ENCODE assay signal across 19 cellular contexts in genomic region chr1:162571696-162572095, GRCh38. TPM values are rescaled to one million over a fixed set of nuclear protein-coding genes. Genes with fewer than 3 reads are reported as not detected.
DNase-seq lines count a peak whose midpoint lies in the region; ATAC-seq and TF ChIP-seq lines count a peak whose summit lies in the region.
"Had no signal": no experiment of that assay in that cellular context is flagged by ENCODE, and none has a peak within 500 bp of the region (broad histone marks: within the 10 kb centered on the region; RNA-seq: fewer than 3 reads in every experiment).

No MANE protein-coding gene starts in this region.

- ATAC-seq in effector memory CD8-positive, alpha-beta T cell (replicated peaks) = no peak
- ATAC-seq in Right ventricle myocardium inferior (no peak), HG03280 (IDR thresholded peaks at IDR 0.05; ENCODE audit: unreplicated experiment) (no peak)
- ATAC-seq: naive thymus-derived CD4-positive, alpha-beta T cell had no signal

- intact Hi-C loops in Right ventricle myocardium inferior (cut with DNase I) = no loop called here

- no peaks in the 10 kb centered on the region for H3K9me3 Mint-ChIP-seq in effector memory CD8-positive, alpha-beta T cell
- H3K9me3 Mint-ChIP-seq: activated B cell treated with CpG ODN at 0.5 μM for 24 hours; central memory CD8-positive, alpha-beta T cell; IgD-negative memory B cell; naive thymus-derived CD4-positive, alpha-beta T cell had no signal

- H3K4me1 Mint-ChIP-seq in effector memory CD8-positive, alpha-beta T cell (ENCODE audit: low read depth in 2 of 2) = peaks cover 6 to 15% of the 10 kb centered on the region in 2 donors
- H3K4me1 Mint-ChIP-seq: activated B cell treated with CpG ODN at 0.5 μM for 24 hours had no signal

- DNase-seq in DMS153 (lab: John Stamatoyannopoulos, UW) = peak; percentile 94
- DNase-seq in LNCaP clone FGC (ENCODE audit: low read depth) = peak; percentile 72
- DNase-seq in NCI-H2196 treated with DMSO at 0.1 percent for 48 hours (lab: John Stamatoyannopoulos, UW; ENCODE audit: unreplicated experiment) = peak; percentile 59
- no peak for DNase-seq in effector memory CD8-positive, alpha-beta T cell
- DNase-seq in T-helper 2 cell = no peak
- DNase-seq in amygdala (lab: John Stamatoyannopoulos, UW) = no peak
- DNase-seq in Right ventricle myocardium inferior (ENCODE audit: missing footprints) = no peak
- DNase-seq: activated B cell treated with CpG ODN at 0.5 μM for 24 hours; effector CD4-positive, alpha-beta T cell; head of caudate nucleus; naive thymus-derived CD4-positive, alpha-beta T cell; NK-92 treated with Interleukin-12 subunit alpha and Interleukin-12 subunit beta, amount 100 ng/mL, for 24 hours; stimulated activated CD4-positive, alpha-beta T cell treated with anti-CD3 and anti-CD28 coated beads, Interleukin-4, amount 100 ng/mL, for 4 hours; stimulated activated CD8-positive, alpha-beta memory T cell treated with anti-CD3 and anti-CD28 coated beads, Interleukin-4, amount 100 ng/mL, for 48 hours had no signal

- H3K4me3 Mint-ChIP-seq in effector memory CD8-positive, alpha-beta T cell = no peak overlapping the region
- H3K4me3 Mint-ChIP-seq: activated B cell treated with CpG ODN at 0.5 μM for 24 hours; central memory CD8-positive, alpha-beta T cell; IgD-negative memory B cell; naive thymus-derived CD4-positive, alpha-beta T cell had no signal

- H3K27me3 Mint-ChIP-seq in effector memory CD8-positive, alpha-beta T cell = no peaks in the 10 kb centered on the region
- H3K27me3 Mint-ChIP-seq: activated B cell treated with CpG ODN at 0.5 μM for 24 hours; central memory CD8-positive, alpha-beta T cell; IgD-negative memory B cell; naive thymus-derived CD4-positive, alpha-beta T cell had no signal

- no peak for TF ChIP-seq CTCF in LNCaP clone FGC (IDR thresholded peaks at IDR 0.05; ENCODE audit: control insufficient read depth, extremely low read depth, insufficient read depth)

- H3K36me3 Mint-ChIP-seq in effector memory CD8-positive, alpha-beta T cell (ENCODE audit: insufficient read depth) = peaks cover 33% of the 10 kb centered on the region

- H3K4me3 ChIP-seq in LNCaP clone FGC (ENCODE audit: low read depth, low read length) = no peak overlapping the region
- H3K4me3 ChIP-seq: lung, smooth muscle cell had no signal

- peak overlapping the region; percentile 1 to 6 for H3K27ac Mint-ChIP-seq in effector memory CD8-positive, alpha-beta T cell
- H3K27ac Mint-ChIP-seq: activated B cell treated with CpG ODN at 0.5 μM for 24 hours; IgD-negative memory B cell; naive thymus-derived CD4-positive, alpha-beta T cell had no signal

RNA-seq across cellular contexts. Expression of gene UAP1, which starts 10.2 kb away (rescaled TPM):
- 28.9 TPM for total RNA-seq in Right ventricle myocardium inferior

Comparison
In these comparisons a context has a peak if more than half of its experiments do, and no peak if none do; other contexts are left out.
1. DNase-seq: peak in DMS153 (single experiment), LNCaP clone FGC (single experiment) and NCI-H2196 treated with DMSO at 0.1 percent for 48 hours (single experiment); none in effector memory CD8-positive, alpha-beta T cell (0 of 3), T-helper 2 cell (0 of 5), amygdala (0 of 56) and Right ventricle myocardium inferior (single experiment).